Comparison of ENCODE assay signal across 1 cellular context in genomic region chr7:93161181-93161762, GRCh38.
TF ChIP-seq lines count a peak whose summit lies in the region.

No MANE protein-coding gene starts in this region.

TF ChIP-seq in IMR-90, 13 proteins besides CTCF, POLR2A, EP300 and RAD21 (continued from another document):
- no peak for TF ChIP-seq USF2 (IDR thresholded peaks at IDR 0.05; ENCODE audit: low read depth, low read length)
- TF ChIP-seq FOS (IDR thresholded peaks at IDR 0.05; ENCODE audit: low read depth, low read length) = no peak
- no peak for TF ChIP-seq MAZ (IDR thresholded peaks at IDR 0.05; ENCODE audit: borderline replicate concordance, low read depth, low read length)
- no peak for TF ChIP-seq CEBPB (IDR thresholded peaks at IDR 0.05; ENCODE audit: low read depth, low read length)
- no peak for TF ChIP-seq MXI1 (IDR thresholded peaks at IDR 0.05; ENCODE audit: borderline replicate concordance, low read depth, low read length)
- no peak for TF ChIP-seq BHLHE40 (IDR thresholded peaks at IDR 0.05; ENCODE audit: low read depth, low read length)
- no peak for TF ChIP-seq RCOR1 (IDR thresholded peaks at IDR 0.05; ENCODE audit: insufficient replicate concordance, low read length)
TF ChIP-seq in IMR-90: peak in this region for 0.
